Comparison of ENCODE assay signal across 8 cellular contexts in genomic region chr22:37817705-37818311, GRCh38. TPM values are rescaled to one million over a fixed set of nuclear protein-coding genes. Genes with fewer than 3 reads are reported as not detected.
A peak's percentile ranks its signal among the peaks of the same experiment; 100 is the strongest.
DNase-seq lines count a peak whose midpoint lies in the region; ATAC-seq and TF ChIP-seq lines count a peak whose summit lies in the region.

No MANE protein-coding gene starts in this region.

- no peak overlapping the region for H3K27ac Mint-ChIP-seq in activated T-cell treated with anti-CD3 and anti-CD28 coated beads, Interleukin-2, amount 50 U/mL, for 72 hours
- peak overlapping the region in 1 of 10 donors; percentile 66 for H3K27ac Mint-ChIP-seq in naive thymus-derived CD8-positive, alpha-beta T cell

- TF ChIP-seq CTCF in fibroblast of mammary gland (conservative IDR thresholded peaks at IDR 0.05; ENCODE audit: control insufficient read depth, insufficient read depth, low read depth, low read length), result peak; percentile 54

- no peaks in the 10 kb centered on the region for H3K36me3 Mint-ChIP-seq in activated T-cell treated with anti-CD3 and anti-CD28 coated beads, Interleukin-2, amount 50 U/mL, for 72 hours (ENCODE audit: insufficient read depth in 2 of 2)
- peaks cover 0 to 2% (median 0%) of the 10 kb centered on the region in 3 donors for H3K36me3 Mint-ChIP-seq in naive thymus-derived CD8-positive, alpha-beta T cell

- peak; percentile 82 for ATAC-seq in activated T-cell treated with anti-CD3 and anti-CD28 coated beads, Interleukin-2, amount 50 U/mL, for 72 hours (replicated peaks in 1 of 2)
- peak; percentile 81 to 82 for ATAC-seq in naive thymus-derived CD8-positive, alpha-beta T cell
- no peak for ATAC-seq in GM18861 (IDR thresholded peaks at IDR 0.05; ENCODE audit: unreplicated experiment)

- H3K27me3 Mint-ChIP-seq in activated T-cell treated with anti-CD3 and anti-CD28 coated beads, Interleukin-2, amount 50 U/mL, for 72 hours (ENCODE audit: low read depth), result peaks cover 26% of the 10 kb centered on the region
- H3K27me3 Mint-ChIP-seq in naive thymus-derived CD8-positive, alpha-beta T cell, result peaks cover 7 to 51% (median 22%) of the 10 kb centered on the region in 5 donors

- POLR2A ChIA-PET in naive thymus-derived CD8-positive, alpha-beta T cell (lab: Charles Lee), result interaction anchor here (0.8 to 3.6 kb wide), 7 partner anchors 10 to 78 kb away, joined by 3 to 19 read pairs (median 4); partner anchors contain the start of genes ANKRD54 and GCAT

- peak; percentile 11 for DNase-seq in DMS79 (lab: John Stamatoyannopoulos, UW)
- DNase-seq in HUDEP-2 (lab: John Stamatoyannopoulos, UW; ENCODE audit: unreplicated experiment in 76 of 76), result peak in 66 of 76 experiments; percentile 11 to 77 (median 58)
- DNase-seq in activated T-cell treated with anti-CD3 and anti-CD28 coated beads, Interleukin-2, amount 50 U/mL, for 72 hours, result peak; percentile 84 to 91
- DNase-seq in fibroblast of mammary gland (ENCODE audit: low read depth), result peak; percentile 74
- DNase-seq in naive thymus-derived CD8-positive, alpha-beta T cell, result peak; percentile 59 to 83 (median 78)
- peak; percentile 62 to 63 for DNase-seq in stimulated activated CD8-positive, alpha-beta memory T cell treated with anti-CD3 and anti-CD28 coated beads, Interleukin-7, amount 100 ng/mL, for 4 hours (ENCODE audit: low read depth in 2 of 2)

- peak overlapping the region; percentile 22 for H3K4me3 ChIP-seq in fibroblast of mammary gland (ENCODE audit: control insufficient read depth, low read depth, low read length)

- peak overlapping the region; percentile 51 to 67 for H3K4me3 Mint-ChIP-seq in activated T-cell treated with anti-CD3 and anti-CD28 coated beads, Interleukin-2, amount 50 U/mL, for 72 hours
- peak overlapping the region; percentile 20 to 67 (median 54) for H3K4me3 Mint-ChIP-seq in naive thymus-derived CD8-positive, alpha-beta T cell

- peaks cover 6% of the 10 kb centered on the region for H3K4me1 Mint-ChIP-seq in activated T-cell treated with anti-CD3 and anti-CD28 coated beads, Interleukin-2, amount 50 U/mL, for 72 hours (ENCODE audit: low read depth)
- peaks cover 0 to 19% (median 13%) of the 10 kb centered on the region in 4 donors for H3K4me1 Mint-ChIP-seq in naive thymus-derived CD8-positive, alpha-beta T cell

- no peaks in the 10 kb centered on the region for H3K9me3 Mint-ChIP-seq in activated T-cell treated with anti-CD3 and anti-CD28 coated beads, Interleukin-2, amount 50 U/mL, for 72 hours
- no peaks in the 10 kb centered on the region for H3K9me3 Mint-ChIP-seq in naive thymus-derived CD8-positive, alpha-beta T cell

TF ChIP-seq in PFSK-1, 5 proteins besides CTCF, POLR2A, EP300 and RAD21:
- TF ChIP-seq FOXP2 (optimal IDR thresholded peaks at IDR 0.05; ENCODE audit: borderline replicate concordance, extremely low read depth, extremely low read length, insufficient read depth), result peak; percentile 83
- TF ChIP-seq TAF1 (IDR thresholded peaks at IDR 0.05; ENCODE audit: borderline replicate concordance, insufficient read depth, low read length), result no peak

RNA-seq across cellular contexts. Expression of gene GALR3, which starts 5.4 kb away (rescaled TPM):
- 0.88 TPM for polyA plus RNA-seq in PFSK-1 (2012; ENCODE audit: insufficient read length, low read depth)
- under 1 TPM in 1 of 2 donors, not detected in 1; 0.29 TPM for total RNA-seq in activated T-cell treated with anti-CD3 and anti-CD28 coated beads, Interleukin-2, amount 50 U/mL, for 72 hours
- not detected for total RNA-seq in naive thymus-derived CD8-positive, alpha-beta T cell
- not detected for polyA plus RNA-seq in naive thymus-derived CD8-positive, alpha-beta T cell

RNA-seq across cellular contexts. Expression of gene GCAT, which starts 10.1 kb away (rescaled TPM):
- 42.9 TPM for polyA plus RNA-seq in PFSK-1 (2012; ENCODE audit: insufficient read length, low read depth)
- total RNA-seq in activated T-cell treated with anti-CD3 and anti-CD28 coated beads, Interleukin-2, amount 50 U/mL, for 72 hours, result 10 to 100 TPM; 14.9 to 22.7 TPM
- total RNA-seq in naive thymus-derived CD8-positive, alpha-beta T cell, result 1 to 10 TPM; 1.8 to 2.3 TPM
- polyA plus RNA-seq in naive thymus-derived CD8-positive, alpha-beta T cell, result 1 to 10 TPM; 4.0 to 7.6 (median 7.1) TPM

RNA-seq across cellular contexts. Expression of gene ANKRD54, which starts 26.3 kb away (rescaled TPM):
- 64.2 TPM for polyA plus RNA-seq in PFSK-1 (2012; ENCODE audit: insufficient read length, low read depth)
- 10 to 100 TPM; 22.8 to 28.2 TPM for total RNA-seq in activated T-cell treated with anti-CD3 and anti-CD28 coated beads, Interleukin-2, amount 50 U/mL, for 72 hours
- 10 to 100 TPM; 19.8 to 21.2 TPM for total RNA-seq in naive thymus-derived CD8-positive, alpha-beta T cell
- 10 to 100 TPM in 2 of 3 donors, 1 to 10 TPM in 1; 8.2 to 16.1 (median 13.9) TPM for polyA plus RNA-seq in naive thymus-derived CD8-positive, alpha-beta T cell

RNA-seq across cellular contexts. Expression of gene EIF3L, which starts 31.4 kb away (rescaled TPM):
- 572 TPM for polyA plus RNA-seq in PFSK-1 (2012; ENCODE audit: insufficient read length, low read depth)
- 100 to 1,000 TPM; 826 to 905 TPM for total RNA-seq in activated T-cell treated with anti-CD3 and anti-CD28 coated beads, Interleukin-2, amount 50 U/mL, for 72 hours
- 100 to 1,000 TPM; 509 to 544 TPM for total RNA-seq in naive thymus-derived CD8-positive, alpha-beta T cell
- 100 to 1,000 TPM; 310 to 395 (median 322) TPM for polyA plus RNA-seq in naive thymus-derived CD8-positive, alpha-beta T cell

Comparison
In these comparisons a context has a peak if more than half of its experiments do, and no peak if none do; other contexts are left out.
1. DNase-seq: peak in every context shown above with its lines; median percentile 88 in activated T-cell treated with anti-CD3 and anti-CD28 coated beads, Interleukin-2, amount 50 U/mL, for 72 hours; 78 in naive thymus-derived CD8-positive, alpha-beta T cell; 74 in fibroblast of mammary gland; 62 in stimulated activated CD8-positive, alpha-beta memory T cell treated with anti-CD3 and anti-CD28 coated beads, Interleukin-7, amount 100 ng/mL, for 4 hours; 58 in HUDEP-2; 11 in DMS79.
2. RNA of gene GCAT, which starts 10.1 kb away (total RNA-seq): 14.9 to 22.7 TPM in activated T-cell treated with anti-CD3 and anti-CD28 coated beads, Interleukin-2, amount 50 U/mL, for 72 hours; 1.8 to 2.3 TPM in naive thymus-derived CD8-positive, alpha-beta T cell; every median in the first group is over 4 times any median in the second.